ENCODE assay signal across 35 cellular contexts in genomic region chr13:39072842-39073241, GRCh38. TPM values are rescaled to one million over a fixed set of nuclear protein-coding genes. Genes with fewer than 3 reads are reported as not detected.
DNase-seq lines count a peak whose midpoint lies in the region; ATAC-seq, FAIRE-seq and TF ChIP-seq lines count a peak whose summit lies in the region.
"Had no signal": no experiment of that assay in that cellular context is flagged by ENCODE, and none has a peak within 500 bp of the region (broad histone marks: within the 10 kb centered on the region; RNA-seq: fewer than 3 reads in every experiment).

No MANE protein-coding gene starts in this region.

- no peaks in the 10 kb centered on the region for H3K79me1 ChIP-seq in H1 (ENCODE audit: low read depth, low read length)

- H4K91ac ChIP-seq in H1 (replicated peaks; ENCODE audit: insufficient read length, low read length), result no peak overlapping the region

- H2BK20ac ChIP-seq in H1 (ENCODE audit: low read length), result no peak overlapping the region

- H3K27ac ChIP-seq in HepG2 (ENCODE audit: extremely low read length, insufficient read depth, low read length) (no peak overlapping the region), right lobe of liver (no peak overlapping the region), H1 (ENCODE audit: low read depth, low read length) (no peak overlapping the region), psoas muscle (no peak overlapping the region), thoracic aorta (no peak overlapping the region)
- H3K27ac ChIP-seq: 22Rv1; A549; BLaER1; BLaER1 treated with 17β-estradiol and CSF1 and Interleukin-3, amounts not matched to agents 10 nM and 100 nM; C4-2B had no signal

- H3K9ac ChIP-seq in HepG2 (ENCODE audit: insufficient read depth, low read depth, low read length) (no peak overlapping the region), H1 (replicated peaks in 1 of 4; ENCODE audit: extremely low read depth in 1 of 4, low read depth in 3 of 4, low read length in 3 of 4) (no peak overlapping the region)
- H3K9ac ChIP-seq: BLaER1; BLaER1 treated with 17β-estradiol and CSF1 and Interleukin-3, amounts not matched to agents 10 nM and 100 nM had no signal

- H3K23me2 ChIP-seq in H1 (ENCODE audit: low read depth, low read length), result no peaks in the 10 kb centered on the region

- H2BK15ac ChIP-seq in H1 (ENCODE audit: low read length), result no peak overlapping the region

- no peak overlapping the region for H3K4me3 ChIP-seq in HepG2 (replicated peaks in 1 of 3; ENCODE audit: insufficient read depth in 1 of 3, low read depth in 2 of 3, low read length in 3 of 3)
- H3K4me3 ChIP-seq in right lobe of liver, result no peak overlapping the region
- no peak overlapping the region for H3K4me3 ChIP-seq in H1 (ENCODE audit: extremely low read depth in 1 of 4, insufficient read depth in 2 of 4, low read depth in 3 of 4, low read length in 4 of 4)
- no peak overlapping the region for H3K4me3 ChIP-seq in psoas muscle
- H3K4me3 ChIP-seq in thoracic aorta, result no peak overlapping the region
- H3K4me3 ChIP-seq: A549; BLaER1; BLaER1 treated with 17β-estradiol and CSF1 and Interleukin-3, amounts not matched to agents 10 nM and 100 nM had no signal

- WGBS in HepG2 (ENCODE audit: low lambda C conversion rate), result 9% methylated on average over 1 of the region's 2 CpGs
- WGBS in right lobe of liver (ENCODE audit: insufficient coverage, low coverage, low lambda C conversion rate, missing lambda C conversion rate), result 60% methylated on average over 1 of the region's 2 CpGs
- WGBS in H1 (ENCODE audit: extremely low coverage in 1 of 2, insufficient coverage in 1 of 2, insufficient read length in 1 of 2, insufficient replicate concordance in 2 of 2, low coverage in 1 of 2, low lambda C conversion rate in 2 of 2, missing lambda C conversion rate in 1 of 2), 2 experiments, result 84% methylated on average over 2 of the region's 2 CpGs; no CpG with 5 or more reads in 1 of the 2 experiments
- WGBS in psoas muscle, 3 donors, result 24 to 42% (median 33%) methylated on average over 2 of the region's 2 CpGs

- H3K4me2 ChIP-seq in HepG2 (ENCODE audit: low read depth, low read length) (no peak overlapping the region), H1 (ENCODE audit: insufficient read depth in 1 of 2, low read depth in 2 of 2, low read length in 2 of 2) (no peak overlapping the region)
- H3K4me2 ChIP-seq: A549, BLaER1 had no signal

- no peaks in the 10 kb centered on the region for H3K4me1 ChIP-seq in HepG2 (ENCODE audit: insufficient read depth, low read length)
- H3K4me1 ChIP-seq in right lobe of liver, result no peaks in the 10 kb centered on the region
- no peaks in the 10 kb centered on the region; a peak in 1 of 7 replicates for H3K4me1 ChIP-seq in H1 (replicated peaks in 1 of 4; ENCODE audit: control insufficient read depth in 3 of 4, insufficient read depth in 4 of 4, low read length in 3 of 4)
- no peaks in the 10 kb centered on the region for H3K4me1 ChIP-seq in psoas muscle
- no peaks in the 10 kb centered on the region for H3K4me1 ChIP-seq in thoracic aorta (ENCODE audit: control insufficient read depth in 1 of 2, low read depth in 2 of 2)
- H3K4me1 ChIP-seq: A549, BE2C, Caco-2 had no signal

- no peak for DNase-seq in HepG2 (ENCODE audit: low spot score)
- no peak for DNase-seq in right lobe of liver
- no peak for DNase-seq in H1 (ENCODE audit: low read depth in 1 of 2, low spot score in 2 of 2)
- DNase-seq in psoas muscle, result no peak
- no peak for DNase-seq in thoracic aorta (ENCODE audit: low spot score)
- no peak for DNase-seq in activated T-cell treated with anti-CD3 and anti-CD28 coated beads for 4 hours
- DNase-seq: 8988T; ACHN; AML-193; BE2C; C1 segment of cervical spinal cord; Caco-2; Calu3; CD4-positive, alpha-beta memory T cell; CD4-positive, alpha-beta T cell; CD4-positive, CD25-positive, alpha-beta regulatory T cell; CD8-positive, alpha-beta memory T cell; CD8-positive, alpha-beta T cell; COR-L47; DMS 273 treated with DMSO at 0.1 percent for 48 hours; DMS153; DMS53; DMS79; DMS79 treated with DMSO at 0.1 percent for 48 hours; DND-41; EL had no signal

- H3K56ac ChIP-seq in H1 (replicated peaks; ENCODE audit: insufficient read length, low read depth, low read length), result no peak overlapping the region

- H4K8ac ChIP-seq in H1 (ENCODE audit: extremely low read depth, insufficient read depth, low read length), result no peak overlapping the region

- no peak overlapping the region for H3K18ac ChIP-seq in H1 (ENCODE audit: extremely low read depth, low read length)

- H4K20me1 ChIP-seq in HepG2 (ENCODE audit: insufficient read depth, low read length) (no peaks in the 10 kb centered on the region), H1 (replicated peaks in 1 of 2; ENCODE audit: control insufficient read depth in 1 of 2, insufficient read depth in 2 of 2, low read length in 2 of 2) (no peaks in the 10 kb centered on the region)
- H4K20me1 ChIP-seq: BLaER1; BLaER1 treated with 17β-estradiol and CSF1 and Interleukin-3, amounts not matched to agents 10 nM and 100 nM had no signal

- H2BK5ac ChIP-seq in H1 (ENCODE audit: low read depth, low read length), result no peak overlapping the region

- no peak overlapping the region for H2AK5ac ChIP-seq in H1 (ENCODE audit: low read depth, low read length)

- H2BK12ac ChIP-seq in H1 (ENCODE audit: low read depth, low read length), result no peak overlapping the region

- TF ChIP-seq CTCF in HepG2 (CRISPR knock-in tag; IDR thresholded peaks at IDR 0.05), result no peak
- TF ChIP-seq CTCF in right lobe of liver (IDR thresholded peaks at IDR 0.05), result no peak
- TF ChIP-seq CTCF in H1 (IDR thresholded peaks at IDR 0.05; ENCODE audit: control extremely low read depth in 1 of 3, insufficient read depth in 1 of 3, low read depth in 1 of 3, low read length in 3 of 3), result no peak
- no peak for TF ChIP-seq CTCF in psoas muscle (IDR thresholded peaks at IDR 0.05)
- TF ChIP-seq CTCF in thoracic aorta (IDR thresholded peaks at IDR 0.05), result no peak

- H4K5ac ChIP-seq in H1 (ENCODE audit: insufficient read length, low read depth, low read length), result no peak overlapping the region

- peak overlapping the region; percentile 53 for H3K4ac ChIP-seq in H1 (replicated peaks; ENCODE audit: insufficient read length, low read depth, low read length)

- H3K27me3 ChIP-seq in HepG2 (ENCODE audit: control insufficient read depth in 1 of 2, insufficient read depth in 2 of 2, low read length in 2 of 2) (no peaks in the 10 kb centered on the region; a peak in 1 of 5 replicates), right lobe of liver (no peaks in the 10 kb centered on the region), H1 (replicated peaks in 1 of 4; ENCODE audit: control insufficient read depth in 3 of 4, extremely low read depth in 1 of 4, insufficient read depth in 3 of 4, low read length in 3 of 4) (no peaks in the 10 kb centered on the region), psoas muscle (ENCODE audit: insufficient read depth in 3 of 3, low read length in 2 of 3) (no peaks in the 10 kb centered on the region), thoracic aorta (replicated peaks; ENCODE audit: insufficient read depth) (no peaks in the 10 kb centered on the region)
- H3K27me3 ChIP-seq: BLaER1; BLaER1 treated with 17β-estradiol and CSF1 and Interleukin-3, amounts not matched to agents 10 nM and 100 nM had no signal

- H2BK120ac ChIP-seq in H1 (replicated peaks; ENCODE audit: low read depth, low read length), result no peak overlapping the region

- H2AFZ ChIP-seq in HepG2 (ENCODE audit: low read length), result no peak overlapping the region
- no peak overlapping the region for H2AFZ ChIP-seq in H1 (ENCODE audit: low read length)

- in situ Hi-C loops in HepG2 (cut with HindIII; ENCODE audit: extremely low pct_ligation_motif_present, low pct_unique_long_range_greater_than_20kb), result loop anchor here (25.0 kb wide), 1 partner anchor 539 kb away; the partner anchor contains the start of gene LHFPL6

- peak; percentile 44 for ATAC-seq in HepG2
- no peak for ATAC-seq in right lobe of liver
- ATAC-seq in psoas muscle, result peak; percentile 43 to 95 (median 66)
- peak; percentile 28 for ATAC-seq in thoracic aorta (ENCODE audit: insufficient number of reproducible peaks, low FRiP score, low read depth)
- no peak for ATAC-seq in GM21515 (IDR thresholded peaks at IDR 0.05; ENCODE audit: unreplicated experiment)
- no peak for ATAC-seq in GM18867 (IDR thresholded peaks at IDR 0.05; ENCODE audit: unreplicated experiment)
- ATAC-seq: A549; CD8-positive, alpha-beta T cell had no signal

- intact Hi-C loops in HepG2 (cut with micrococcal nuclease; ENCODE audit: unreplicated experiment), result no loop called here
- intact Hi-C loops in right lobe of liver (cut with DNase I), result no loop called here
- intact Hi-C loops in psoas muscle (cut with DNase I), result no loop called here

- POLR2A ChIA-PET in HepG2 (lab: Yijun Ruan, JAX) (no interaction called here), H1 (lab: Charles Lee; ENCODE audit: partially characterized antibody) (no interaction called here)

- H3K79me2 ChIP-seq in HepG2 (ENCODE audit: insufficient read depth, low read length) (no peaks in the 10 kb centered on the region), H1 (ENCODE audit: control insufficient read depth in 1 of 2, insufficient read depth in 2 of 2, low read length in 2 of 2) (no peaks in the 10 kb centered on the region)

- no peaks in the 10 kb centered on the region for H3K36me3 ChIP-seq in HepG2 (replicated peaks in 1 of 2; ENCODE audit: control insufficient read depth in 1 of 2, insufficient read depth in 2 of 2, low read length in 2 of 2)
- no peaks in the 10 kb centered on the region for H3K36me3 ChIP-seq in right lobe of liver
- no peaks in the 10 kb centered on the region for H3K36me3 ChIP-seq in H1 (ENCODE audit: control insufficient read depth in 2 of 4, insufficient read depth in 4 of 4, low read length in 3 of 4)
- H3K36me3 ChIP-seq in psoas muscle (ENCODE audit: insufficient read depth in 1 of 2, low read depth in 1 of 2), result no peaks in the 10 kb centered on the region
- no peaks in the 10 kb centered on the region for H3K36me3 ChIP-seq in thoracic aorta
- H3K36me3 ChIP-seq: BE2C; BLaER1; BLaER1 treated with 17β-estradiol and CSF1 and Interleukin-3, amounts not matched to agents 10 nM and 100 nM had no signal

- CTCF ChIA-PET in HepG2 (lab: Yijun Ruan, JAX; ENCODE audit: low intra/inter-chr PET ratio, low total read pairs), result no interaction called here
- CTCF ChIA-PET in H1 (lab: Charles Lee; ENCODE audit: partially characterized antibody), result interaction anchor here (0.8 to 2.2 kb wide), 5 partner anchors 9 to 546 kb away, joined by 3 to 9 read pairs (median 3); no protein-coding TSS in a partner anchor

- TF ChIP-seq RAD21 in HepG2 (CRISPR knock-in tag; IDR thresholded peaks at IDR 0.05) (no peak), H1 (IDR thresholded peaks at IDR 0.05 in 1 of 2, conservative IDR thresholded peaks at IDR 0.05 in 1 of 2; ENCODE audit: low read depth in 2 of 2, low read length in 2 of 2) (no peak)

- no peak for FAIRE-seq in HepG2 (lab: Jason Lieb, UNC)
- FAIRE-seq in H1 (lab: Jason Lieb, UNC), result no peak
- FAIRE-seq: A204.1, A549, D721Med had no signal

- TF ChIP-seq EP300 in HepG2 (IDR thresholded peaks at IDR 0.05; ENCODE audit: low read depth in 2 of 2, low read length in 2 of 2), result no peak
- TF ChIP-seq EP300 in HepG2 (CRISPR knock-in tag; IDR thresholded peaks at IDR 0.05; ENCODE audit: borderline replicate concordance), result no peak
- TF ChIP-seq EP300 in H1 (IDR thresholded peaks at IDR 0.05; ENCODE audit: borderline replicate concordance in 1 of 2, low read depth in 2 of 2, low read length in 2 of 2), result no peak

- no TSS peak for BruUV-seq in HepG2 (replicated peaks; lab: Mats Ljungman, UMichigan)

- no peak overlapping the region for H3K23ac ChIP-seq in H1 (ENCODE audit: insufficient read length)

- H3K14ac ChIP-seq in H1 (ENCODE audit: insufficient read length), result no peak overlapping the region

- H3K9me3 ChIP-seq in HepG2 (ENCODE audit: low read length) (no peaks in the 10 kb centered on the region), right lobe of liver (no peaks in the 10 kb centered on the region), H1 (ENCODE audit: insufficient read depth in 2 of 2, low read depth in 1 of 2, low read length in 1 of 2) (no peaks in the 10 kb centered on the region), psoas muscle (no peaks in the 10 kb centered on the region), thoracic aorta (no peaks in the 10 kb centered on the region)
- H3K9me3 ChIP-seq: A549; BE2C; BLaER1; BLaER1 treated with 17β-estradiol and CSF1 and Interleukin-3, amounts not matched to agents 10 nM and 100 nM had no signal

- TF ChIP-seq POLR2A in HepG2 (IDR thresholded peaks at IDR 0.05; ENCODE audit: insufficient read depth in 1 of 2, low read depth in 2 of 2, low read length in 2 of 2), result no peak
- TF ChIP-seq POLR2A in right lobe of liver (IDR thresholded peaks at IDR 0.05), result no peak
- no peak for TF ChIP-seq POLR2A in H1 (IDR thresholded peaks at IDR 0.05; ENCODE audit: control extremely low read depth in 1 of 2, low read depth in 2 of 2, low read length in 2 of 2)

RNA-seq across cellular contexts. Expression of gene NHLRC3, which starts 34.6 kb away (rescaled TPM):
- total RNA-seq in HepG2 (2016; rRNA removed; fragmentation: Illumina TruSeq; extraction: Trizol) (14.5 and 29.8 TPM in 2 replicates), right lobe of liver (10 to 100 TPM; 11.2 to 20.9 (median 15.7) TPM), psoas muscle (10 to 100 TPM in 1 of 4 donors, 1 to 10 TPM in 3; 7.2 to 10.1 (median 8.1) TPM), thoracic aorta (10 to 100 TPM; 21.7 to 27.2 TPM)
- 2.9 and 3.0 TPM in 2 replicates for total RNA-seq in HepG2 (2016; cell fraction: cytosol; rRNA removed; fragmentation: Illumina TruSeq; extraction: Trizol; ENCODE audit: low read depth)
- 16.2 and 30.5 TPM in 2 replicates for total RNA-seq in HepG2 (2016; cell fraction: insoluble cytoplasmic fraction; rRNA removed; fragmentation: Illumina TruSeq; extraction: Trizol)
- 5.1 and 6.3 TPM in 2 replicates for total RNA-seq in HepG2 (2016; cell fraction: membrane; rRNA removed; fragmentation: Illumina TruSeq; extraction: Trizol)
- 42.6 and 49.6 TPM in 2 replicates for total RNA-seq in HepG2 (2016; cell fraction: nucleus; rRNA removed; fragmentation: Illumina TruSeq; extraction: Trizol)
- polyA plus RNA-seq in HepG2 (2011; rRNA removed) (16.8 and 19.9 TPM in 2 replicates), H1 (2011; rRNA removed) (11.4 and 16.9 TPM in 2 replicates), psoas muscle (1 to 10 TPM; 3.4 to 9.3 (median 3.7) TPM)
- 5.3 and 9.1 TPM in 2 replicates for polyA plus RNA-seq in HepG2 (2011; cell fraction: cytosol; rRNA removed)
- polyA plus RNA-seq in HepG2 (2011; cell fraction: nucleus; rRNA removed), result 36.6 and 48.1 TPM in 2 replicates
- 19.5 and 21.8 TPM in 2 replicates for polyA plus RNA-seq in HepG2 (2012)
- polyA plus RNA-seq in HepG2 (2016; cell fraction: cytosol; fragmentation: Illumina TruSeq; extraction: Trizol; ENCODE audit: low read depth), result 1.3 TPM in 2 replicates
- 10.3 and 10.5 TPM in 2 replicates for polyA plus RNA-seq in HepG2 (2016; cell fraction: insoluble cytoplasmic fraction; fragmentation: Illumina TruSeq; extraction: Trizol; ENCODE audit: low read depth)
- 3.1 and 3.3 TPM in 2 replicates for polyA plus RNA-seq in HepG2 (2016; cell fraction: membrane; fragmentation: Illumina TruSeq; extraction: Trizol; ENCODE audit: low read depth)
- 61.2 and 65.0 TPM in 2 replicates for polyA plus RNA-seq in HepG2 (2016; cell fraction: nucleus; fragmentation: Illumina TruSeq; extraction: Trizol; ENCODE audit: insufficient read depth, low read depth)
- polyA minus RNA-seq in HepG2 (2011; rRNA and poly(A)+ RNA removed; ENCODE audit: low replicate concordance), result 9.3 and 14.1 TPM in 2 replicates
- 7.9 and 8.5 TPM in 2 replicates for polyA minus RNA-seq in HepG2 (2011; cell fraction: cytosol; rRNA and poly(A)+ RNA removed)
- polyA minus RNA-seq in HepG2 (2011; cell fraction: nucleus; rRNA and poly(A)+ RNA removed), result 72.9 and 78.7 TPM in 2 replicates
- 12.4 and 13.1 TPM in 2 replicates for total RNA-seq in H1 (2021; fragmentation: NEBNext Ultra II Directional; extraction: Animal tissue kit (Norgen Biotek cat#: 25700))
- 15.5 TPM for polyA plus RNA-seq in H1 (2011; cell fraction: cytosol; rRNA removed)
- polyA plus RNA-seq in H1 (2011; cell fraction: nucleus; rRNA removed), result 9.4 TPM
- 10.5 to 14.6 TPM (median 11.1 TPM) in 4 replicates for polyA plus RNA-seq in H1 (2012, experiment 1 of 2)
- 1.1 TPM for polyA plus RNA-seq in H1 (2012, experiment 2 of 2)
- polyA plus RNA-seq in H1 (2013, experiment 1 of 2), result 12.1 TPM
- polyA plus RNA-seq in H1 (2013, experiment 2 of 2), result 12.4 TPM
- polyA minus RNA-seq in H1 (2011; rRNA and poly(A)+ RNA removed), result 10.4 and 17.9 TPM in 2 replicates
- polyA minus RNA-seq in H1 (2011; cell fraction: cytosol; rRNA and poly(A)+ RNA removed), result 8.4 TPM
- polyA minus RNA-seq in H1 (2011; cell fraction: nucleus; rRNA and poly(A)+ RNA removed), result 23.9 TPM

RNA-seq across cellular contexts. Expression of gene PROSER1, which starts 35.0 kb away (rescaled TPM):
- total RNA-seq in HepG2 (2016; rRNA removed; fragmentation: Illumina TruSeq; extraction: Trizol) (11.4 and 15.2 TPM in 2 replicates), right lobe of liver (10 to 100 TPM in 3 of 6 experiments, 1 to 10 TPM in 3; 8.6 to 11.2 (median 9.9) TPM), psoas muscle (10 to 100 TPM; 13.3 to 19.2 (median 15.1) TPM), thoracic aorta (10 to 100 TPM; 15.4 to 33.5 TPM)
- total RNA-seq in HepG2 (2016; cell fraction: cytosol; rRNA removed; fragmentation: Illumina TruSeq; extraction: Trizol; ENCODE audit: low read depth), result 5.9 and 7.7 TPM in 2 replicates
- total RNA-seq in HepG2 (2016; cell fraction: insoluble cytoplasmic fraction; rRNA removed; fragmentation: Illumina TruSeq; extraction: Trizol), result 10.1 and 16.6 TPM in 2 replicates
- total RNA-seq in HepG2 (2016; cell fraction: membrane; rRNA removed; fragmentation: Illumina TruSeq; extraction: Trizol), result 13.1 and 15.7 TPM in 2 replicates
- total RNA-seq in HepG2 (2016; cell fraction: nucleus; rRNA removed; fragmentation: Illumina TruSeq; extraction: Trizol), result 34.6 and 40.8 TPM in 2 replicates
- polyA plus RNA-seq in HepG2 (2011; rRNA removed) (15.6 and 17.2 TPM in 2 replicates), H1 (2011; rRNA removed) (90.7 and 99.2 TPM in 2 replicates), psoas muscle (1 to 10 TPM; 3.4 to 8.5 (median 5.4) TPM)
- polyA plus RNA-seq in HepG2 (2011; cell fraction: cytosol; rRNA removed), result 6.4 and 8.2 TPM in 2 replicates
- polyA plus RNA-seq in HepG2 (2011; cell fraction: nucleus; rRNA removed), result 29.8 and 29.9 TPM in 2 replicates
- 13.8 and 17.4 TPM in 2 replicates for polyA plus RNA-seq in HepG2 (2012)
- polyA plus RNA-seq in HepG2 (2016; cell fraction: cytosol; fragmentation: Illumina TruSeq; extraction: Trizol; ENCODE audit: low read depth), result 1.8 and 2.1 TPM in 2 replicates
- 26.9 and 28.6 TPM in 2 replicates for polyA plus RNA-seq in HepG2 (2016; cell fraction: insoluble cytoplasmic fraction; fragmentation: Illumina TruSeq; extraction: Trizol; ENCODE audit: low read depth)
- polyA plus RNA-seq in HepG2 (2016; cell fraction: membrane; fragmentation: Illumina TruSeq; extraction: Trizol; ENCODE audit: low read depth), result 9.7 TPM in 2 replicates
- 40.7 and 53.5 TPM in 2 replicates for polyA plus RNA-seq in HepG2 (2016; cell fraction: nucleus; fragmentation: Illumina TruSeq; extraction: Trizol; ENCODE audit: insufficient read depth, low read depth)
- polyA minus RNA-seq in HepG2 (2011; rRNA and poly(A)+ RNA removed; ENCODE audit: low replicate concordance), result 13.3 and 14.0 TPM in 2 replicates
- 7.5 and 7.8 TPM in 2 replicates for polyA minus RNA-seq in HepG2 (2011; cell fraction: cytosol; rRNA and poly(A)+ RNA removed)
- polyA minus RNA-seq in HepG2 (2011; cell fraction: nucleus; rRNA and poly(A)+ RNA removed), result 52.2 and 56.8 TPM in 2 replicates
- 98.6 and 116 TPM in 2 replicates for total RNA-seq in H1 (2021; fragmentation: NEBNext Ultra II Directional; extraction: Animal tissue kit (Norgen Biotek cat#: 25700))
- 41.0 TPM for polyA plus RNA-seq in H1 (2011; cell fraction: cytosol; rRNA removed)
- 65.8 TPM for polyA plus RNA-seq in H1 (2011; cell fraction: nucleus; rRNA removed)
- polyA plus RNA-seq in H1 (2012, experiment 1 of 2), result 47.9 to 82.0 TPM (median 58.7 TPM) in 4 replicates
- polyA plus RNA-seq in H1 (2012, experiment 2 of 2), result 19.8 TPM
- polyA plus RNA-seq in H1 (2013, experiment 1 of 2), result 82.2 TPM
- polyA plus RNA-seq in H1 (2013, experiment 2 of 2), result 80.4 TPM
- 46.5 and 56.7 TPM in 2 replicates for polyA minus RNA-seq in H1 (2011; rRNA and poly(A)+ RNA removed)
- 47.6 TPM for polyA minus RNA-seq in H1 (2011; cell fraction: cytosol; rRNA and poly(A)+ RNA removed)
- 83.0 TPM for polyA minus RNA-seq in H1 (2011; cell fraction: nucleus; rRNA and poly(A)+ RNA removed)

Comparison
In these comparisons a context has a peak if more than half of its experiments do, and no peak if none do; other contexts are left out.
1. ATAC-seq: peak in HepG2 (single experiment), psoas muscle (4 of 4) and thoracic aorta (single experiment); none in right lobe of liver (0 of 4), GM21515 (single experiment) and GM18867 (single experiment).